ENCODE assay signal across 2 cellular contexts in the genomic region with DNA sequence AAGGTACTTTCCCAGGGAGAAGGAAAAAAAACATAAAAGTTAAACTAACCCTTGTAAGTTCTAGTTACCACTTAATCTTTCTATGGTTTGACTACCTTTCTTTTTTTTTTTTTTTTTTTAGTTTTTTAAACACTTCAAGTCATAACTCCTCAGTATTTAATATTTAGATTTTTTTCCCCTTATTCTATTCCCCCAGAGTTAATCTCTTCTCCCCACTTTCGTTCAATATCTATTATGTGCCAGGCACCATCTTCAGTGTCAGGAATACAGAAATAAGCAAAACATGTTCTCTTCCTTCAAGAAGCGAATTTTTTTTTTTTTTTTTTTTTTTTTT.
TF ChIP-seq lines count a peak whose summit lies in the region.

No MANE protein-coding gene starts in this region.

TF ChIP-seq in SK-N-SH, 30 proteins besides CTCF, POLR2A, EP300 and RAD21 (continued from another document):
- TF ChIP-seq, protein P1, sequence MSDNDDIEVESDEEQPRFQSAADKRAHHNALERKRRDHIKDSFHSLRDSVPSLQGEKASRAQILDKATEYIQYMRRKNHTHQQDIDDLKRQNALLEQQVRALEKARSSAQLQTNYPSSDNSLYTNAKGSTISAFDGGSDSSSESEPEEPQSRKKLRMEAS (IDR thresholded peaks at IDR 0.05; ENCODE audit: low read depth): no peak

TF ChIP-seq in HepG2, 621 proteins besides CTCF, POLR2A, EP300 and RAD21 (continued from another document and continues in another):
- TF ChIP-seq, protein P2, sequence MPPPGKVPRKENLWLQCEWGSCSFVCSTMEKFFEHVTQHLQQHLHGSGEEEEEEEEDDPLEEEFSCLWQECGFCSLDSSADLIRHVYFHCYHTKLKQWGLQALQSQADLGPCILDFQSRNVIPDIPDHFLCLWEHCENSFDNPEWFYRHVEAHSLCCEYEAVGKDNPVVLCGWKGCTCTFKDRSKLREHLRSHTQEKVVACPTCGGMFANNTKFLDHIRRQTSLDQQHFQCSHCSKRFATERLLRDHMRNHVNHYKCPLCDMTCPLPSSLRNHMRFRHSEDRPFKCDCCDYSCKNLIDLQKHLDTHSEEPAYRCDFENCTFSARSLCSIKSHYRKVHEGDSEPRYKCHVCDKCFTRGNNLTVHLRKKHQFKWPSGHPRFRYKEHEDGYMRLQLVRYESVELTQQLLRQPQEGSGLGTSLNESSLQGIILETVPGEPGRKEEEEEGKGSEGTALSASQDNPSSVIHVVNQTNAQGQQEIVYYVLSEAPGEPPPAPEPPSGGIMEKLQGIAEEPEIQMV (CRISPR knock-in tag; IDR thresholded peaks at IDR 0.05; ENCODE audit: low read depth): no peak
- no peak for TF ChIP-seq NFE2L2 (IDR thresholded peaks at IDR 0.05; ENCODE audit: low read length)
- TF ChIP-seq TGIF2 (CRISPR knock-in tag; IDR thresholded peaks at IDR 0.05): peak; percentile 8; the same call in 1 of the 2 replicates
- no peak for TF ChIP-seq NFIB (CRISPR knock-in tag; IDR thresholded peaks at IDR 0.05; ENCODE audit: borderline replicate concordance)
- TF ChIP-seq PCBP1 (IDR thresholded peaks at IDR 0.05; ENCODE audit: borderline replicate concordance, low read depth, low read length): no peak
- TF ChIP-seq NCOR1 (IDR thresholded peaks at IDR 0.05; ENCODE audit: borderline replicate concordance, low read length): 0 out of 2 replicates have a peak, but pooled peaks have one; percentile 19
- TF ChIP-seq, protein P3, sequence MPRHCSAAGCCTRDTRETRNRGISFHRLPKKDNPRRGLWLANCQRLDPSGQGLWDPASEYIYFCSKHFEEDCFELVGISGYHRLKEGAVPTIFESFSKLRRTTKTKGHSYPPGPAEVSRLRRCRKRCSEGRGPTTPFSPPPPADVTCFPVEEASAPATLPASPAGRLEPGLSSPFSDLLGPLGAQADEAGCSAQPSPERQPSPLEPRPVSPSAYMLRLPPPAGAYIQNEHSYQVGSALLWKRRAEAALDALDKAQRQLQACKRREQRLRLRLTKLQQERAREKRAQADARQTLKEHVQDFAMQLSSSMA (CRISPR knock-in tag; IDR thresholded peaks at IDR 0.05): peak; percentile 9; the same call in 1 of the 2 replicates
- TF ChIP-seq, protein P4, sequence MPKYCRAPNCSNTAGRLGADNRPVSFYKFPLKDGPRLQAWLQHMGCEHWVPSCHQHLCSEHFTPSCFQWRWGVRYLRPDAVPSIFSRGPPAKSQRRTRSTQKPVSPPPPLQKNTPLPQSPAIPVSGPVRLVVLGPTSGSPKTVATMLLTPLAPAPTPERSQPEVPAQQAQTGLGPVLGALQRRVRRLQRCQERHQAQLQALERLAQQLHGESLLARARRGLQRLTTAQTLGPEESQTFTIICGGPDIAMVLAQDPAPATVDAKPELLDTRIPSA (CRISPR knock-in tag; IDR thresholded peaks at IDR 0.05; ENCODE audit: borderline replicate concordance): 0 out of 2 replicates have a peak, but pooled peaks have one; percentile 66
- TF ChIP-seq REL (CRISPR knock-in tag; conservative IDR thresholded peaks at IDR 0.05): no peak
- TF ChIP-seq ZNF615 (CRISPR knock-in tag; IDR thresholded peaks at IDR 0.05; ENCODE audit: borderline replicate concordance): no peak
- TF ChIP-seq FOXP1 (IDR thresholded peaks at IDR 0.05): no peak
- TF ChIP-seq FOXP1 (CRISPR knock-in tag; IDR thresholded peaks at IDR 0.05): no peak
- no peak for TF ChIP-seq ZNF20 (CRISPR knock-in tag; IDR thresholded peaks at IDR 0.05)
- no peak for TF ChIP-seq ZNF724P (CRISPR knock-in tag; IDR thresholded peaks at IDR 0.05; ENCODE audit: borderline replicate concordance)
- TF ChIP-seq ZFP36L2 (CRISPR knock-in tag; IDR thresholded peaks at IDR 0.05): no peak
- TF ChIP-seq MED8 (CRISPR knock-in tag; IDR thresholded peaks at IDR 0.05; ENCODE audit: insufficient replicate concordance): no peak
- TF ChIP-seq SNAPC2 (CRISPR knock-in tag; IDR thresholded peaks at IDR 0.05): no peak
- TF ChIP-seq ZNF546 (CRISPR knock-in tag; conservative IDR thresholded peaks at IDR 0.05): no peak
- no peak for TF ChIP-seq RFXAP (CRISPR knock-in tag; IDR thresholded peaks at IDR 0.05; ENCODE audit: borderline replicate concordance)
- TF ChIP-seq WIZ (CRISPR knock-in tag; IDR thresholded peaks at IDR 0.05): 0 out of 2 replicates have a peak, but pooled peaks have one; percentile 9
- TF ChIP-seq KDM5A (IDR thresholded peaks at IDR 0.05; ENCODE audit: borderline replicate concordance, low read length): 0 out of 2 replicates have a peak, but pooled peaks have one; percentile 39
- TF ChIP-seq, protein P5, sequence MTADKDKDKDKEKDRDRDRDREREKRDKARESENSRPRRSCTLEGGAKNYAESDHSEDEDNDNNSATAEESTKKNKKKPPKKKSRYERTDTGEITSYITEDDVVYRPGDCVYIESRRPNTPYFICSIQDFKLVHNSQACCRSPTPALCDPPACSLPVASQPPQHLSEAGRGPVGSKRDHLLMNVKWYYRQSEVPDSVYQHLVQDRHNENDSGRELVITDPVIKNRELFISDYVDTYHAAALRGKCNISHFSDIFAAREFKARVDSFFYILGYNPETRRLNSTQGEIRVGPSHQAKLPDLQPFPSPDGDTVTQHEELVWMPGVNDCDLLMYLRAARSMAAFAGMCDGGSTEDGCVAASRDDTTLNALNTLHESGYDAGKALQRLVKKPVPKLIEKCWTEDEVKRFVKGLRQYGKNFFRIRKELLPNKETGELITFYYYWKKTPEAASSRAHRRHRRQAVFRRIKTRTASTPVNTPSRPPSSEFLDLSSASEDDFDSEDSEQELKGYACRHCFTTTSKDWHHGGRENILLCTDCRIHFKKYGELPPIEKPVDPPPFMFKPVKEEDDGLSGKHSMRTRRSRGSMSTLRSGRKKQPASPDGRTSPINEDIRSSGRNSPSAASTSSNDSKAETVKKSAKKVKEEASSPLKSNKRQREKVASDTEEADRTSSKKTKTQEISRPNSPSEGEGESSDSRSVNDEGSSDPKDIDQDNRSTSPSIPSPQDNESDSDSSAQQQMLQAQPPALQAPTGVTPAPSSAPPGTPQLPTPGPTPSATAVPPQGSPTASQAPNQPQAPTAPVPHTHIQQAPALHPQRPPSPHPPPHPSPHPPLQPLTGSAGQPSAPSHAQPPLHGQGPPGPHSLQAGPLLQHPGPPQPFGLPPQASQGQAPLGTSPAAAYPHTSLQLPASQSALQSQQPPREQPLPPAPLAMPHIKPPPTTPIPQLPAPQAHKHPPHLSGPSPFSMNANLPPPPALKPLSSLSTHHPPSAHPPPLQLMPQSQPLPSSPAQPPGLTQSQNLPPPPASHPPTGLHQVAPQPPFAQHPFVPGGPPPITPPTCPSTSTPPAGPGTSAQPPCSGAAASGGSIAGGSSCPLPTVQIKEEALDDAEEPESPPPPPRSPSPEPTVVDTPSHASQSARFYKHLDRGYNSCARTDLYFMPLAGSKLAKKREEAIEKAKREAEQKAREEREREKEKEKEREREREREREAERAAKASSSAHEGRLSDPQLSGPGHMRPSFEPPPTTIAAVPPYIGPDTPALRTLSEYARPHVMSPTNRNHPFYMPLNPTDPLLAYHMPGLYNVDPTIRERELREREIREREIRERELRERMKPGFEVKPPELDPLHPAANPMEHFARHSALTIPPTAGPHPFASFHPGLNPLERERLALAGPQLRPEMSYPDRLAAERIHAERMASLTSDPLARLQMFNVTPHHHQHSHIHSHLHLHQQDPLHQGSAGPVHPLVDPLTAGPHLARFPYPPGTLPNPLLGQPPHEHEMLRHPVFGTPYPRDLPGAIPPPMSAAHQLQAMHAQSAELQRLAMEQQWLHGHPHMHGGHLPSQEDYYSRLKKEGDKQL (CRISPR knock-in tag; IDR thresholded peaks at IDR 0.05; ENCODE audit: low read depth): no peak
- no peak for TF ChIP-seq ZNF253 (CRISPR knock-in tag; IDR thresholded peaks at IDR 0.05; ENCODE audit: borderline replicate concordance)
- no peak for TF ChIP-seq ZMYM3 (CRISPR knock-in tag; IDR thresholded peaks at IDR 0.05)
- TF ChIP-seq, protein P6, sequence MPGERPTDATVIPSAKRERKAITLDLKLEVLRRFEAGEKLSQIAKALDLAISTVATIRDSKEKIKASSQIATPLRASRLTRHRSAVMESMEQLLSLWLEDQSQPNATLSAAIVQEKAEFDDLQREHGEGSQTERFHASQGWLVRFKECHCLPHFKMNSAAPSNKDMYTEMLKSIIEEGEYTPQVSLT (CRISPR knock-in tag; IDR thresholded peaks at IDR 0.05; ENCODE audit: borderline replicate concordance, low read depth): no peak
- no peak for TF ChIP-seq ZNF879 (CRISPR knock-in tag; IDR thresholded peaks at IDR 0.05)
- no peak for TF ChIP-seq ZSCAN30 (CRISPR knock-in tag; IDR thresholded peaks at IDR 0.05)
- TF ChIP-seq, protein P7, sequence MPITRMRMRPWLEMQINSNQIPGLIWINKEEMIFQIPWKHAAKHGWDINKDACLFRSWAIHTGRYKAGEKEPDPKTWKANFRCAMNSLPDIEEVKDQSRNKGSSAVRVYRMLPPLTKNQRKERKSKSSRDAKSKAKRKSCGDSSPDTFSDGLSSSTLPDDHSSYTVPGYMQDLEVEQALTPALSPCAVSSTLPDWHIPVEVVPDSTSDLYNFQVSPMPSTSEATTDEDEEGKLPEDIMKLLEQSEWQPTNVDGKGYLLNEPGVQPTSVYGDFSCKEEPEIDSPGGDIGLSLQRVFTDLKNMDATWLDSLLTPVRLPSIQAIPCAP (CRISPR knock-in tag; IDR thresholded peaks at IDR 0.05; ENCODE audit: low read depth): no peak
- TF ChIP-seq, protein P8, sequence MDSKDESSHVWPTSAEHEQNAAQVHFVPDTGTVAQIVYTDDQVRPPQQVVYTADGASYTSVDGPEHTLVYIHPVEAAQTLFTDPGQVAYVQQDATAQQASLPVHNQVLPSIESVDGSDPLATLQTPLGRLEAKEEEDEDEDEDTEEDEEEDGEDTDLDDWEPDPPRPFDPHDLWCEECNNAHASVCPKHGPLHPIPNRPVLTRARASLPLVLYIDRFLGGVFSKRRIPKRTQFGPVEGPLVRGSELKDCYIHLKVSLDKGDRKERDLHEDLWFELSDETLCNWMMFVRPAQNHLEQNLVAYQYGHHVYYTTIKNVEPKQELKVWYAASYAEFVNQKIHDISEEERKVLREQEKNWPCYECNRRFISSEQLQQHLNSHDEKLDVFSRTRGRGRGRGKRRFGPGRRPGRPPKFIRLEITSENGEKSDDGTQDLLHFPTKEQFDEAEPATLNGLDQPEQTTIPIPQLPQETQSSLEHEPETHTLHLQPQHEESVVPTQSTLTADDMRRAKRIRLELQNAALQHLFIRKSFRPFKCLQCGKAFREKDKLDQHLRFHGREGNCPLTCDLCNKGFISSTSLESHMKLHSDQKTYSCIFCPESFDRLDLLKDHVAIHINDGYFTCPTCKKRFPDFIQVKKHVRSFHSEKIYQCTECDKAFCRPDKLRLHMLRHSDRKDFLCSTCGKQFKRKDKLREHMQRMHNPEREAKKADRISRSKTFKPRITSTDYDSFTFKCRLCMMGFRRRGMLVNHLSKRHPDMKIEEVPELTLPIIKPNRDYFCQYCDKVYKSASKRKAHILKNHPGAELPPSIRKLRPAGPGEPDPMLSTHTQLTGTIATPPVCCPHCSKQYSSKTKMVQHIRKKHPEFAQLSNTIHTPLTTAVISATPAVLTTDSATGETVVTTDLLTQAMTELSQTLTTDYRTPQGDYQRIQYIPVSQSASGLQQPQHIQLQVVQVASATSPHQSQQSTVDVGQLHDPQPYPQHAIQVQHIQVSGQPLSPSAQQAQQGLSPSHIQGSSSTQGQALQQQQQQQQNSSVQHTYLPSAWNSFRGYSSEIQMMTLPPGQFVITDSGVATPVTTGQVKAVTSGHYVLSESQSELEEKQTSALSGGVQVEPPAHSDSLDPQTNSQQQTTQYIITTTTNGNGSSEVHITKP (CRISPR knock-in tag; IDR thresholded peaks at IDR 0.05; ENCODE audit: low read depth): peak; percentile 1; the same call in 1 of the 2 replicates
- peak; percentile 7 for TF ChIP-seq ZEB1 (IDR thresholded peaks at IDR 0.05; ENCODE audit: insufficient replicate concordance, low read depth)
- no peak for TF ChIP-seq CHD4 (IDR thresholded peaks at IDR 0.05; ENCODE audit: borderline replicate concordance, low read length)
- TF ChIP-seq XBP1 (CRISPR knock-in tag; IDR thresholded peaks at IDR 0.05): no peak
- TF ChIP-seq, protein P9, sequence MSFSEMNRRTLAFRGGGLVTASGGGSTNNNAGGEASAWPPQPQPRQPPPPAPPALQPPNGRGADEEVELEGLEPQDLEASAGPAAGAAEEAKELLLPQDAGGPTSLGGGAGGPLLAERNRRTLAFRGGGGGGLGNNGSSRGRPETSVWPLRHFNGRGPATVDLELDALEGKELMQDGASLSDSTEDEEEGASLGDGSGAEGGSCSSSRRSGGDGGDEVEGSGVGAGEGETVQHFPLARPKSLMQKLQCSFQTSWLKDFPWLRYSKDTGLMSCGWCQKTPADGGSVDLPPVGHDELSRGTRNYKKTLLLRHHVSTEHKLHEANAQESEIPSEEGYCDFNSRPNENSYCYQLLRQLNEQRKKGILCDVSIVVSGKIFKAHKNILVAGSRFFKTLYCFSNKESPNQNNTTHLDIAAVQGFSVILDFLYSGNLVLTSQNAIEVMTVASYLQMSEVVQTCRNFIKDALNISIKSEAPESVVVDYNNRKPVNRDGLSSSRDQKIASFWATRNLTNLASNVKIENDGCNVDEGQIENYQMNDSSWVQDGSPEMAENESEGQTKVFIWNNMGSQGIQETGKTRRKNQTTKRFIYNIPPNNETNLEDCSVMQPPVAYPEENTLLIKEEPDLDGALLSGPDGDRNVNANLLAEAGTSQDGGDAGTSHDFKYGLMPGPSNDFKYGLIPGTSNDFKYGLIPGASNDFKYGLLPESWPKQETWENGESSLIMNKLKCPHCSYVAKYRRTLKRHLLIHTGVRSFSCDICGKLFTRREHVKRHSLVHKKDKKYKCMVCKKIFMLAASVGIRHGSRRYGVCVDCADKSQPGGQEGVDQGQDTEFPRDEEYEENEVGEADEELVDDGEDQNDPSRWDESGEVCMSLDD (CRISPR knock-in tag; IDR thresholded peaks at IDR 0.05; ENCODE audit: borderline replicate concordance): no peak
- no peak for TF ChIP-seq XRCC5 (optimal IDR thresholded peaks at IDR 0.05; ENCODE audit: low read length)
- no peak for TF ChIP-seq ZBTB21 (CRISPR knock-in tag; IDR thresholded peaks at IDR 0.05)
- TF ChIP-seq RFXANK (CRISPR knock-in tag; IDR thresholded peaks at IDR 0.05): no peak
- TF ChIP-seq, protein P10, sequence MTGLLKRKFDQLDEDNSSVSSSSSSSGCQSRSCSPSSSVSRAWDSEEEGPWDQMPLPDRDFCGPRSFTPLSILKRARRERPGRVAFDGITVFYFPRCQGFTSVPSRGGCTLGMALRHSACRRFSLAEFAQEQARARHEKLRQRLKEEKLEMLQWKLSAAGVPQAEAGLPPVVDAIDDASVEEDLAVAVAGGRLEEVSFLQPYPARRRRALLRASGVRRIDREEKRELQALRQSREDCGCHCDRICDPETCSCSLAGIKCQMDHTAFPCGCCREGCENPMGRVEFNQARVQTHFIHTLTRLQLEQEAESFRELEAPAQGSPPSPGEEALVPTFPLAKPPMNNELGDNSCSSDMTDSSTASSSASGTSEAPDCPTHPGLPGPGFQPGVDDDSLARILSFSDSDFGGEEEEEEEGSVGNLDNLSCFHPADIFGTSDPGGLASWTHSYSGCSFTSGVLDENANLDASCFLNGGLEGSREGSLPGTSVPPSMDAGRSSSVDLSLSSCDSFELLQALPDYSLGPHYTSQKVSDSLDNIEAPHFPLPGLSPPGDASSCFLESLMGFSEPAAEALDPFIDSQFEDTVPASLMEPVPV (CRISPR knock-in tag; IDR thresholded peaks at IDR 0.05): no peak
- no peak for TF ChIP-seq FOSL2 (CRISPR knock-in tag; IDR thresholded peaks at IDR 0.05)
- TF ChIP-seq ARID2 (CRISPR knock-in tag; IDR thresholded peaks at IDR 0.05; ENCODE audit: borderline replicate concordance): no peak
- TF ChIP-seq ZNF768 (CRISPR knock-in tag; IDR thresholded peaks at IDR 0.05): no peak
